ENCODE assay signal across 1 cellular context in the genomic region with DNA sequence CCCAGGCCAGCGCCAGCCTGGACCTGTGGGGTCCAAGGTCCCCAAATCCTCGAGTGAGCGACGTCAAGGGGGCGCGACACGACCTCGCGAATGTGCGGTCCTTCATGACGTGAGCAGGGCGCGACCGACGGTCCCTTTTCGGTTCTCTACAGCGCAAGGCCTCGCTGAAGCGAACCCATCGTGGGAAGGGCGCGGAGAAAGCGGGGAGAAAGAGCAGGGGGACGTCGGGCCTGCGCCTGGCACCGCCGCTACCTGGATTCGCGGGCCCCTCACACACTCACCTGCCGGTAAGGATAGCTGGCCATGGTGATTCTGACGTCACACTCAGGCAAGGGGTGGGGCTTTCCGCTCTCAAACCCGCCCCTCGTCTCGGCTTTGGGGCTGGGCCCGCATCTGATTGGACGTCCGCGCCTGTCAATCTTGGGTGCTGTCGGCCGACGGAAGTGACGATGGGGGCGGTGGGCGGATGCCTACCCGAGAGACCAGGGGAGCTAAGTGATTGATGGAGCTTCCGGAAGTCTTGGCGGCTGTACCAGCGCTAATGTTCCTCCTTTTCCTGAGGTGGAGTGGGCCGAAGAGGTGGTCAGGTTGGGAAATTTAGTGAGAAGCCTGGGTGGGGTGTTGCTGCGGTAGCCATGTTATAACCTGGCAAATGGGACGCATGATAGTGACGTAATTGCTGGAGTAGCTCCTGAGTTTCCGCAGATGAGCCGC.
TF ChIP-seq lines count a peak whose summit lies in the region.

A gene with protein sequence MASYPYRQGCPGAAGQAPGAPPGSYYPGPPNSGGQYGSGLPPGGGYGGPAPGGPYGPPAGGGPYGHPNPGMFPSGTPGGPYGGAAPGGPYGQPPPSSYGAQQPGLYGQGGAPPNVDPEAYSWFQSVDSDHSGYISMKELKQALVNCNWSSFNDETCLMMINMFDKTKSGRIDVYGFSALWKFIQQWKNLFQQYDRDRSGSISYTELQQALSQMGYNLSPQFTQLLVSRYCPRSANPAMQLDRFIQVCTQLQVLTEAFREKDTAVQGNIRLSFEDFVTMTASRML (minus strand): TSS at position 317 of the 714 bp plus-strand sequence. CDS start 12 bp downstream, at position 305.

TF ChIP-seq in HepG2, 621 proteins besides CTCF, POLR2A, EP300 and RAD21 (continued from another document and continues in another):
- TF ChIP-seq SAFB2 (CRISPR knock-in tag; IDR thresholded peaks at IDR 0.05; ENCODE audit: borderline replicate concordance, low read depth) (peak; percentile 90; the same call in 1 of the 2 replicates), ARNTL (CRISPR knock-in tag; IDR thresholded peaks at IDR 0.05) (0 out of 2 replicates have a peak, but pooled peaks have one; percentile 19), ZNF17 (CRISPR knock-in tag; IDR thresholded peaks at IDR 0.05) (no peak), ZNF224 (CRISPR knock-in tag; IDR thresholded peaks at IDR 0.05) (peak; percentile 28; the same call in 1 of the 2 replicates), ZFP36L1 (CRISPR knock-in tag; IDR thresholded peaks at IDR 0.05) (peak; percentile 29; the same call in 1 of the 2 replicates), JUNB (CRISPR knock-in tag; IDR thresholded peaks at IDR 0.05; ENCODE audit: borderline replicate concordance) (no peak), HOXA5 (CRISPR knock-in tag; IDR thresholded peaks at IDR 0.05) (peak; percentile 53; the same call in 1 of the 2 replicates), TBP (CRISPR knock-in tag; IDR thresholded peaks at IDR 0.05) (no peak), KDM5B (CRISPR knock-in tag; IDR thresholded peaks at IDR 0.05; ENCODE audit: borderline replicate concordance) (peak; percentile 92), ZNF205 (CRISPR knock-in tag; IDR thresholded peaks at IDR 0.05) (peak; percentile 55; the same call in 1 of the 2 replicates), BCL6 (CRISPR knock-in tag; IDR thresholded peaks at IDR 0.05) (peak; percentile 78), NFKB2 (CRISPR knock-in tag; IDR thresholded peaks at IDR 0.05; ENCODE audit: borderline replicate concordance) (peak; percentile 30; the same call in 1 of the 2 replicates), MIXL1 (CRISPR knock-in tag; IDR thresholded peaks at IDR 0.05) (peak; percentile 35; the same call in 1 of the 2 replicates), MBD4 (IDR thresholded peaks at IDR 0.05; ENCODE audit: borderline replicate concordance, low read length) (no peak), SRSF9 (IDR thresholded peaks at IDR 0.05; ENCODE audit: borderline replicate concordance, insufficient read depth, low read depth, low read length, poor library complexity, severe bottlenecking) (no peak), ZNF775 (CRISPR knock-in tag; IDR thresholded peaks at IDR 0.05; ENCODE audit: borderline replicate concordance) (no peak), CEBPB (IDR thresholded peaks at IDR 0.05; ENCODE audit: borderline replicate concordance, low read depth, low read length) (peak; percentile 61)
- TF ChIP-seq, protein P1, sequence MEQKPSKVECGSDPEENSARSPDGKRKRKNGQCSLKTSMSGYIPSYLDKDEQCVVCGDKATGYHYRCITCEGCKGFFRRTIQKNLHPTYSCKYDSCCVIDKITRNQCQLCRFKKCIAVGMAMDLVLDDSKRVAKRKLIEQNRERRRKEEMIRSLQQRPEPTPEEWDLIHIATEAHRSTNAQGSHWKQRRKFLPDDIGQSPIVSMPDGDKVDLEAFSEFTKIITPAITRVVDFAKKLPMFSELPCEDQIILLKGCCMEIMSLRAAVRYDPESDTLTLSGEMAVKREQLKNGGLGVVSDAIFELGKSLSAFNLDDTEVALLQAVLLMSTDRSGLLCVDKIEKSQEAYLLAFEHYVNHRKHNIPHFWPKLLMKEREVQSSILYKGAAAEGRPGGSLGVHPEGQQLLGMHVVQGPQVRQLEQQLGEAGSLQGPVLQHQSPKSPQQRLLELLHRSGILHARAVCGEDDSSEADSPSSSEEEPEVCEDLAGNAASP (CRISPR knock-in tag; IDR thresholded peaks at IDR 0.05; ENCODE audit: borderline replicate concordance): no peak; the same call in 1 of the 2 replicates
- TF ChIP-seq, protein P2, sequence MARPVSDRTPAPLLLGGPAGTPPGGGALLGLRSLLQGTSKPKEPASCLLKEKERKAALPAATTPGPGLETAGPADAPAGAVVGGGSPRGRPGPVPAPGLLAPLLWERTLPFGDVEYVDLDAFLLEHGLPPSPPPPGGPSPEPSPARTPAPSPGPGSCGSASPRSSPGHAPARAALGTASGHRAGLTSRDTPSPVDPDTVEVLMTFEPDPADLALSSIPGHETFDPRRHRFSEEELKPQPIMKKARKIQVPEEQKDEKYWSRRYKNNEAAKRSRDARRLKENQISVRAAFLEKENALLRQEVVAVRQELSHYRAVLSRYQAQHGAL (CRISPR knock-in tag; IDR thresholded peaks at IDR 0.05; ENCODE audit: not compliant biosample characterization): peak; percentile 67
- TF ChIP-seq, protein P3, sequence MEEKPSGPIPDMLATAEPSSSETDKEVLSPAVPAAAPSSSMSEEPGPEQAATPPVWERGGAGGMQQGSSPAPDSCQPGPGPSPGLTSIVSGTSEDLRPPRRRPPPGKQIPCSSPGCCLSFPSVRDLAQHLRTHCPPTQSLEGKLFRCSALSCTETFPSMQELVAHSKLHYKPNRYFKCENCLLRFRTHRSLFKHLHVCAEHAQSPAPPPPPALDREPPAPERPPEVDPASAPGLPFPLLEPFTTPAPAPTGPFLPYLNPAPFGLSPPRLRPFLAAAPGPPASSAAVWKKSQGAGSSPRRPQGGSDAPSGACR (CRISPR knock-in tag; IDR thresholded peaks at IDR 0.05): peak; percentile 98
- TF ChIP-seq, protein P4, sequence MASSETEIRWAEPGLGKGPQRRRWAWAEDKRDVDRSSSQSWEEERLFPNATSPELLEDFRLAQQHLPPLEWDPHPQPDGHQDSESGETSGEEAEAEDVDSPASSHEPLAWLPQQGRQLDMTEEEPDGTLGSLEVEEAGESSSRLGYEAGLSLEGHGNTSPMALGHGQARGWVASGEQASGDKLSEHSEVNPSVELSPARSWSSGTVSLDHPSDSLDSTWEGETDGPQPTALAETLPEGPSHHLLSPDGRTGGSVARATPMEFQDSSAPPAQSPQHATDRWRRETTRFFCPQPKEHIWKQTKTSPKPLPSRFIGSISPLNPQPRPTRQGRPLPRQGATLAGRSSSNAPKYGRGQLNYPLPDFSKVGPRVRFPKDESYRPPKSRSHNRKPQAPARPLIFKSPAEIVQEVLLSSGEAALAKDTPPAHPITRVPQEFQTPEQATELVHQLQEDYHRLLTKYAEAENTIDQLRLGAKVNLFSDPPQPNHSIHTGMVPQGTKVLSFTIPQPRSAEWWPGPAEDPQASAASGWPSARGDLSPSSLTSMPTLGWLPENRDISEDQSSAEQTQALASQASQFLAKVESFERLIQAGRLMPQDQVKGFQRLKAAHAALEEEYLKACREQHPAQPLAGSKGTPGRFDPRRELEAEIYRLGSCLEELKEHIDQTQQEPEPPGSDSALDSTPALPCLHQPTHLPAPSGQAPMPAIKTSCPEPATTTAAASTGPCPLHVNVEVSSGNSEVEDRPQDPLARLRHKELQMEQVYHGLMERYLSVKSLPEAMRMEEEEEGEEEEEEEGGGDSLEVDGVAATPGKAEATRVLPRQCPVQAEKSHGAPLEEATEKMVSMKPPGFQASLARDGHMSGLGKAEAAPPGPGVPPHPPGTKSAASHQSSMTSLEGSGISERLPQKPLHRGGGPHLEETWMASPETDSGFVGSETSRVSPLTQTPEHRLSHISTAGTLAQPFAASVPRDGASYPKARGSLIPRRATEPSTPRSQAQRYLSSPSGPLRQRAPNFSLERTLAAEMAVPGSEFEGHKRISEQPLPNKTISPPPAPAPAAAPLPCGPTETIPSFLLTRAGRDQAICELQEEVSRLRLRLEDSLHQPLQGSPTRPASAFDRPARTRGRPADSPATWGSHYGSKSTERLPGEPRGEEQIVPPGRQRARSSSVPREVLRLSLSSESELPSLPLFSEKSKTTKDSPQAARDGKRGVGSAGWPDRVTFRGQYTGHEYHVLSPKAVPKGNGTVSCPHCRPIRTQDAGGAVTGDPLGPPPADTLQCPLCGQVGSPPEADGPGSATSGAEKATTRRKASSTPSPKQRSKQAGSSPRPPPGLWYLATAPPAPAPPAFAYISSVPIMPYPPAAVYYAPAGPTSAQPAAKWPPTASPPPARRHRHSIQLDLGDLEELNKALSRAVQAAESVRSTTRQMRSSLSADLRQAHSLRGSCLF (CRISPR knock-in tag; IDR thresholded peaks at IDR 0.05; ENCODE audit: borderline replicate concordance): 0 out of 2 replicates have a peak, but pooled peaks have one; percentile 17
- TF ChIP-seq, protein P5, sequence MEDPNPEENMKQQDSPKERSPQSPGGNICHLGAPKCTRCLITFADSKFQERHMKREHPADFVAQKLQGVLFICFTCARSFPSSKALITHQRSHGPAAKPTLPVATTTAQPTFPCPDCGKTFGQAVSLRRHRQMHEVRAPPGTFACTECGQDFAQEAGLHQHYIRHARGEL (CRISPR knock-in tag; IDR thresholded peaks at IDR 0.05): no peak
- TF ChIP-seq, protein P6, sequence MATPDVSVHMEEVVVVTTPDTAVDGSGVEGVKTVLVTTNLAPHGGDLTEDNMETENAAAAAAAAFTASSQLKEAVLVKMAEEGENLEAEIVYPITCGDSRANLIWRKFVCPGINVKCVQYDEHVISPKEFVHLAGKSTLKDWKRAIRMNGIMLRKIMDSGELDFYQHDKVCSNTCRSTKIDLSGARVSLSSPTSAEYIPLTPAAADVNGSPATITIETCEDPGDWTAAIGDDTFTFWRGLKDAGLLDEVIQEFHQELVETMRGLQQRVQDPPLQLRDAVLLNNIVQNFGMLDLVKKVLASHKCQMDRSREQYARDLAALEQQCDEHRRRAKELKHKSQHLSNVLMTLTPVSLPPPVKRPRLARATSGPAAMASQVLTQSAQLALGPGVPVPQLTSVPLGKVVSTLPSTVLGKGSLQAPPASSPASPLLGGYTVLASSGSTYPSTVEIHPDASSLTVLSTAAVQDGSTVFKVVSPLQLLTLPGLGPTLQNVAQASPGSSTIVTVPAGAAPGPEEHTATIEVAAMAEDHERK (CRISPR knock-in tag; IDR thresholded peaks at IDR 0.05; ENCODE audit: low read depth): 0 out of 2 replicates have a peak, but pooled peaks have one; percentile 34
- TF ChIP-seq, protein P7, sequence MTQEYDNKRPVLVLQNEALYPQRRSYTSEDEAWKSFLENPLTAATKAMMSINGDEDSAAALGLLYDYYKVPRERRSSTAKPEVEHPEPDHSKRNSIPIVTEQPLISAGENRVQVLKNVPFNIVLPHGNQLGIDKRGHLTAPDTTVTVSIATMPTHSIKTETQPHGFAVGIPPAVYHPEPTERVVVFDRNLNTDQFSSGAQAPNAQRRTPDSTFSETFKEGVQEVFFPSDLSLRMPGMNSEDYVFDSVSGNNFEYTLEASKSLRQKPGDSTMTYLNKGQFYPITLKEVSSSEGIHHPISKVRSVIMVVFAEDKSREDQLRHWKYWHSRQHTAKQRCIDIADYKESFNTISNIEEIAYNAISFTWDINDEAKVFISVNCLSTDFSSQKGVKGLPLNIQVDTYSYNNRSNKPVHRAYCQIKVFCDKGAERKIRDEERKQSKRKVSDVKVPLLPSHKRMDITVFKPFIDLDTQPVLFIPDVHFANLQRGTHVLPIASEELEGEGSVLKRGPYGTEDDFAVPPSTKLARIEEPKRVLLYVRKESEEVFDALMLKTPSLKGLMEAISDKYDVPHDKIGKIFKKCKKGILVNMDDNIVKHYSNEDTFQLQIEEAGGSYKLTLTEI (CRISPR knock-in tag; conservative IDR thresholded peaks at IDR 0.05): no peak
- TF ChIP-seq, protein P8, sequence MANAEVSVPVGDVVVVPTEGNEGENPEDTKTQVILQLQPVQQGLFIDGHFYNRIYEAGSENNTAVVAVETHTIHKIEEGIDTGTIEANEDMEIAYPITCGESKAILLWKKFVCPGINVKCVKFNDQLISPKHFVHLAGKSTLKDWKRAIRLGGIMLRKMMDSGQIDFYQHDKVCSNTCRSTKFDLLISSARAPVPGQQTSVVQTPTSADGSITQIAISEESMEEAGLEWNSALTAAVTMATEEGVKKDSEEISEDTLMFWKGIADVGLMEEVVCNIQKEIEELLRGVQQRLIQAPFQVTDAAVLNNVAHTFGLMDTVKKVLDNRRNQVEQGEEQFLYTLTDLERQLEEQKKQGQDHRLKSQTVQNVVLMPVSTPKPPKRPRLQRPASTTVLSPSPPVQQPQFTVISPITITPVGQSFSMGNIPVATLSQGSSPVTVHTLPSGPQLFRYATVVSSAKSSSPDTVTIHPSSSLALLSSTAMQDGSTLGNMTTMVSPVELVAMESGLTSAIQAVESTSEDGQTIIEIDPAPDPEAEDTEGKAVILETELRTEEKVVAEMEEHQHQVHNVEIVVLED (CRISPR knock-in tag; IDR thresholded peaks at IDR 0.05; ENCODE audit: borderline replicate concordance): peak; percentile 73
- TF ChIP-seq, protein P9, sequence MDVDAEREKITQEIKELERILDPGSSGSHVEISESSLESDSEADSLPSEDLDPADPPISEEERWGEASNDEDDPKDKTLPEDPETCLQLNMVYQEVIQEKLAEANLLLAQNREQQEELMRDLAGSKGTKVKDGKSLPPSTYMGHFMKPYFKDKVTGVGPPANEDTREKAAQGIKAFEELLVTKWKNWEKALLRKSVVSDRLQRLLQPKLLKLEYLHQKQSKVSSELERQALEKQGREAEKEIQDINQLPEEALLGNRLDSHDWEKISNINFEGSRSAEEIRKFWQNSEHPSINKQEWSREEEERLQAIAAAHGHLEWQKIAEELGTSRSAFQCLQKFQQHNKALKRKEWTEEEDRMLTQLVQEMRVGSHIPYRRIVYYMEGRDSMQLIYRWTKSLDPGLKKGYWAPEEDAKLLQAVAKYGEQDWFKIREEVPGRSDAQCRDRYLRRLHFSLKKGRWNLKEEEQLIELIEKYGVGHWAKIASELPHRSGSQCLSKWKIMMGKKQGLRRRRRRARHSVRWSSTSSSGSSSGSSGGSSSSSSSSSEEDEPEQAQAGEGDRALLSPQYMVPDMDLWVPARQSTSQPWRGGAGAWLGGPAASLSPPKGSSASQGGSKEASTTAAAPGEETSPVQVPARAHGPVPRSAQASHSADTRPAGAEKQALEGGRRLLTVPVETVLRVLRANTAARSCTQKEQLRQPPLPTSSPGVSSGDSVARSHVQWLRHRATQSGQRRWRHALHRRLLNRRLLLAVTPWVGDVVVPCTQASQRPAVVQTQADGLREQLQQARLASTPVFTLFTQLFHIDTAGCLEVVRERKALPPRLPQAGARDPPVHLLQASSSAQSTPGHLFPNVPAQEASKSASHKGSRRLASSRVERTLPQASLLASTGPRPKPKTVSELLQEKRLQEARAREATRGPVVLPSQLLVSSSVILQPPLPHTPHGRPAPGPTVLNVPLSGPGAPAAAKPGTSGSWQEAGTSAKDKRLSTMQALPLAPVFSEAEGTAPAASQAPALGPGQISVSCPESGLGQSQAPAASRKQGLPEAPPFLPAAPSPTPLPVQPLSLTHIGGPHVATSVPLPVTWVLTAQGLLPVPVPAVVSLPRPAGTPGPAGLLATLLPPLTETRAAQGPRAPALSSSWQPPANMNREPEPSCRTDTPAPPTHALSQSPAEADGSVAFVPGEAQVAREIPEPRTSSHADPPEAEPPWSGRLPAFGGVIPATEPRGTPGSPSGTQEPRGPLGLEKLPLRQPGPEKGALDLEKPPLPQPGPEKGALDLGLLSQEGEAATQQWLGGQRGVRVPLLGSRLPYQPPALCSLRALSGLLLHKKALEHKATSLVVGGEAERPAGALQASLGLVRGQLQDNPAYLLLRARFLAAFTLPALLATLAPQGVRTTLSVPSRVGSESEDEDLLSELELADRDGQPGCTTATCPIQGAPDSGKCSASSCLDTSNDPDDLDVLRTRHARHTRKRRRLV (CRISPR knock-in tag; IDR thresholded peaks at IDR 0.05): peak; percentile 63; the same call in 1 of the 2 replicates
- TF ChIP-seq, protein P10, sequence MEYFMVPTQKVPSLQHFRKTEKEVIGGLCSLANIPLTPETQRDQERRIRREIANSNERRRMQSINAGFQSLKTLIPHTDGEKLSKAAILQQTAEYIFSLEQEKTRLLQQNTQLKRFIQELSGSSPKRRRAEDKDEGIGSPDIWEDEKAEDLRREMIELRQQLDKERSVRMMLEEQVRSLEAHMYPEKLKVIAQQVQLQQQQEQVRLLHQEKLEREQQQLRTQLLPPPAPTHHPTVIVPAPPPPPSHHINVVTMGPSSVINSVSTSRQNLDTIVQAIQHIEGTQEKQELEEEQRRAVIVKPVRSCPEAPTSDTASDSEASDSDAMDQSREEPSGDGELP (IDR thresholded peaks at IDR 0.05; ENCODE audit: borderline replicate concordance, low read depth): peak; percentile 9; the same call in 1 of the 2 replicates
